In genomic region chr1:81706650-81707435, GRCh38 we compare ENCODE assay signal across 1 cellular context.
TF ChIP-seq lines count a peak whose summit lies in the region.

No MANE protein-coding gene starts in this region.

TF ChIP-seq in HepG2, 621 proteins besides CTCF, POLR2A, EP300 and RAD21 (continued from another document):
- TF ChIP-seq, protein P1, sequence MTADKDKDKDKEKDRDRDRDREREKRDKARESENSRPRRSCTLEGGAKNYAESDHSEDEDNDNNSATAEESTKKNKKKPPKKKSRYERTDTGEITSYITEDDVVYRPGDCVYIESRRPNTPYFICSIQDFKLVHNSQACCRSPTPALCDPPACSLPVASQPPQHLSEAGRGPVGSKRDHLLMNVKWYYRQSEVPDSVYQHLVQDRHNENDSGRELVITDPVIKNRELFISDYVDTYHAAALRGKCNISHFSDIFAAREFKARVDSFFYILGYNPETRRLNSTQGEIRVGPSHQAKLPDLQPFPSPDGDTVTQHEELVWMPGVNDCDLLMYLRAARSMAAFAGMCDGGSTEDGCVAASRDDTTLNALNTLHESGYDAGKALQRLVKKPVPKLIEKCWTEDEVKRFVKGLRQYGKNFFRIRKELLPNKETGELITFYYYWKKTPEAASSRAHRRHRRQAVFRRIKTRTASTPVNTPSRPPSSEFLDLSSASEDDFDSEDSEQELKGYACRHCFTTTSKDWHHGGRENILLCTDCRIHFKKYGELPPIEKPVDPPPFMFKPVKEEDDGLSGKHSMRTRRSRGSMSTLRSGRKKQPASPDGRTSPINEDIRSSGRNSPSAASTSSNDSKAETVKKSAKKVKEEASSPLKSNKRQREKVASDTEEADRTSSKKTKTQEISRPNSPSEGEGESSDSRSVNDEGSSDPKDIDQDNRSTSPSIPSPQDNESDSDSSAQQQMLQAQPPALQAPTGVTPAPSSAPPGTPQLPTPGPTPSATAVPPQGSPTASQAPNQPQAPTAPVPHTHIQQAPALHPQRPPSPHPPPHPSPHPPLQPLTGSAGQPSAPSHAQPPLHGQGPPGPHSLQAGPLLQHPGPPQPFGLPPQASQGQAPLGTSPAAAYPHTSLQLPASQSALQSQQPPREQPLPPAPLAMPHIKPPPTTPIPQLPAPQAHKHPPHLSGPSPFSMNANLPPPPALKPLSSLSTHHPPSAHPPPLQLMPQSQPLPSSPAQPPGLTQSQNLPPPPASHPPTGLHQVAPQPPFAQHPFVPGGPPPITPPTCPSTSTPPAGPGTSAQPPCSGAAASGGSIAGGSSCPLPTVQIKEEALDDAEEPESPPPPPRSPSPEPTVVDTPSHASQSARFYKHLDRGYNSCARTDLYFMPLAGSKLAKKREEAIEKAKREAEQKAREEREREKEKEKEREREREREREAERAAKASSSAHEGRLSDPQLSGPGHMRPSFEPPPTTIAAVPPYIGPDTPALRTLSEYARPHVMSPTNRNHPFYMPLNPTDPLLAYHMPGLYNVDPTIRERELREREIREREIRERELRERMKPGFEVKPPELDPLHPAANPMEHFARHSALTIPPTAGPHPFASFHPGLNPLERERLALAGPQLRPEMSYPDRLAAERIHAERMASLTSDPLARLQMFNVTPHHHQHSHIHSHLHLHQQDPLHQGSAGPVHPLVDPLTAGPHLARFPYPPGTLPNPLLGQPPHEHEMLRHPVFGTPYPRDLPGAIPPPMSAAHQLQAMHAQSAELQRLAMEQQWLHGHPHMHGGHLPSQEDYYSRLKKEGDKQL (CRISPR knock-in tag; IDR thresholded peaks at IDR 0.05; ENCODE audit: low read depth), result no peak
